Comparison of ENCODE assay signal across 19 cellular contexts in genomic region chr6:43050981-43051380, GRCh38. TPM values are rescaled to one million over a fixed set of nuclear protein-coding genes. Genes with fewer than 3 reads are reported as not detected.
DNase-seq lines count a peak whose midpoint lies in the region; ATAC-seq, FAIRE-seq and TF ChIP-seq lines count a peak whose summit lies in the region.
"Had no signal": no experiment of that assay in that cellular context is flagged by ENCODE, and none has a peak within 500 bp of the region (broad histone marks: within the 10 kb centered on the region; RNA-seq: fewer than 3 reads in every experiment).

No MANE protein-coding gene starts in this region.

- POLR2A ChIA-PET in AG04450 (lab: Yijun Ruan, JAX) (interaction anchor here (0.5 kb wide), 1 partner anchor 28 kb away, joined by 6 read pairs; no protein-coding TSS in a partner anchor), K562 (lab: Yijun Ruan, JAX) (interaction anchor here (0.6 to 2.4 kb wide), 8 partner anchors 8 to 1199 kb away, joined by 3 to 10 read pairs (median 4); partner anchors contain the start of gene RPL7L1), HEK293T (lab: Yijun Ruan, JAX) (interaction anchor here (1.0 kb wide), 1 partner anchor 10 kb away, joined by 4 read pairs; no protein-coding TSS in a partner anchor)
- POLR2A ChIA-PET in CD4-positive, alpha-beta T cell (lab: Charles Lee): interaction anchor here (0.5 to 0.6 kb wide), 3 partner anchors 8 to 28 kb away, joined by 3 read pairs; partner anchors contain the start of genes KLC4 and MRPL2

- CTCF ChIA-PET in AG04450 (lab: Charles Lee) (interaction anchor here (2.6 kb wide), 1 partner anchor 93 kb away, joined by 10 read pairs; no protein-coding TSS in a partner anchor), K562 (lab: Yijun Ruan, JAX; ENCODE audit: low intra/inter-chr PET ratio) (no interaction called here), HEK293T (lab: Yijun Ruan, JAX) (no interaction called here)
- CTCF ChIA-PET in CD4-positive, alpha-beta T cell (lab: Charles Lee): no interaction called here

- no peak for ATAC-seq in CD4-positive, alpha-beta T cell (ENCODE audit: poor library complexity)
- no peak for ATAC-seq in K562
- no peak for ATAC-seq in GM21717 (IDR thresholded peaks at IDR 0.05; ENCODE audit: unreplicated experiment)

- H3K27me3 Mint-ChIP-seq in CD4-positive, alpha-beta T cell: no peaks in the 10 kb centered on the region
- no peaks in the 10 kb centered on the region for H3K27me3 Mint-ChIP-seq in nephron (ENCODE audit: low read depth)

- TF ChIP-seq CTCF in AG04450 (IDR thresholded peaks at IDR 0.05; ENCODE audit: low read depth, low read length) (no peak), K562 (IDR thresholded peaks at IDR 0.05 in 2 of 3, conservative IDR thresholded peaks at IDR 0.05 in 1 of 3; ENCODE audit: insufficient read depth in 2 of 3, low read depth in 1 of 3, low read length in 3 of 3) (no peak), nephron (IDR thresholded peaks at IDR 0.05; ENCODE audit: unreplicated experiment in 3 of 3) (no peak), brain microvascular endothelial cell (IDR thresholded peaks at IDR 0.05; ENCODE audit: low read depth, low read length, missing control alignments) (no peak)
- no peak for TF ChIP-seq CTCF in CD4-positive, alpha-beta T cell (IDR thresholded peaks at IDR 0.05)

- peaks cover 4% of the 10 kb centered on the region; the same call in 1 of the 2 replicates for H3K9me3 ChIP-seq in AG04450 (ENCODE audit: control insufficient read depth, insufficient read depth, low read length)
- H3K9me3 ChIP-seq in CD4-positive, alpha-beta T cell (ENCODE audit: control insufficient read depth, low read length): no peaks in the 10 kb centered on the region
- H3K9me3 ChIP-seq in K562 (replicated peaks; ENCODE audit: control insufficient read depth, insufficient read depth, low read depth, low read length): no peaks in the 10 kb centered on the region

- intact Hi-C loops in CD4-positive, alpha-beta T cell (cut with DNase I, micrococcal nuclease): loop anchor here (5.0 to 10.0 kb wide), 3 partner anchors 74 to 1156 kb away; partner anchors contain the start of genes PEX6 (in 2 of the 2), GTPBP2 (in 1 of the 2) and USP49 (in 1 of the 2)
- intact Hi-C loops in K562 (cut with micrococcal nuclease): no loop called here

- peak overlapping the region in 1 of 2 experiments; percentile 81; a peak in 3 of 4 replicates for H3K9ac ChIP-seq in K562 (ENCODE audit: insufficient read depth in 1 of 2, low read depth in 2 of 2, low read length in 2 of 2)

- H3K36me3 ChIP-seq in K562 (ENCODE audit: control insufficient read depth, insufficient read depth, low read length) (peaks cover 67% of the 10 kb centered on the region), brain microvascular endothelial cell (replicated peaks) (peaks cover 26% of the 10 kb centered on the region)

- in situ Hi-C loops in K562 (cut with MboI): no loop called here
- in situ Hi-C loops in brain microvascular endothelial cell (cut with HindIII; ENCODE audit: low pct_ligation_motif_present, low sequenced_read_pairs): no loop called here

- peak overlapping the region; percentile 37 for H3K27ac Mint-ChIP-seq in CD4-positive, alpha-beta T cell
- H3K27ac Mint-ChIP-seq in nephron: peak overlapping the region in 2 of 3 experiments; percentile 2 to 50

- H2AFZ ChIP-seq in K562 (ENCODE audit: low read depth, low read length): no peak overlapping the region

- no TSS peak for BruUV-seq in K562 (replicated peaks; lab: Mats Ljungman, UMichigan)

- no peaks in the 10 kb centered on the region for H4K20me1 ChIP-seq in K562 (replicated peaks; ENCODE audit: control insufficient read depth, insufficient read depth, low read length)

- H3K4me1 Mint-ChIP-seq in CD4-positive, alpha-beta T cell (ENCODE audit: low read depth): peaks cover 44% of the 10 kb centered on the region
- H3K4me1 Mint-ChIP-seq in nephron: peaks cover 41% of the 10 kb centered on the region

- peaks cover 19 to 29% of the 10 kb centered on the region in 2 experiments for H3K4me1 ChIP-seq in K562 (replicated peaks in 1 of 2; ENCODE audit: control insufficient read depth in 2 of 2, insufficient read depth in 2 of 2, low read length in 2 of 2)

- peak overlapping the region; percentile 65 for H3K4me3 Mint-ChIP-seq in CD4-positive, alpha-beta T cell
- peak overlapping the region; percentile 18 to 98 (median 97) for H3K4me3 Mint-ChIP-seq in nephron

- 88% methylated on average over 17 of the region's 17 CpGs for WGBS in K562 (ENCODE audit: insufficient coverage, low coverage, missing lambda C conversion rate)

- TF ChIP-seq POLR2A in K562 (conservative IDR thresholded peaks at IDR 0.05): no peak

- H3K36me3 Mint-ChIP-seq in CD4-positive, alpha-beta T cell (ENCODE audit: low read depth): peaks cover 69% of the 10 kb centered on the region
- peaks cover 61% of the 10 kb centered on the region for H3K36me3 Mint-ChIP-seq in nephron (ENCODE audit: low read depth)

- TF ChIP-seq RAD21 in K562 (CRISPR knock-in tag; conservative IDR thresholded peaks at IDR 0.05 in 1 of 2, IDR thresholded peaks at IDR 0.05 in 1 of 2): no peak

- no peaks in the 10 kb centered on the region for H3K9me3 Mint-ChIP-seq in CD4-positive, alpha-beta T cell
- no peaks in the 10 kb centered on the region for H3K9me3 Mint-ChIP-seq in nephron
- H3K9me3 Mint-ChIP-seq: activated T-helper 2 cell treated with anti-CD3 and anti-CD28 coated beads, Interferon-gamma antibody, Interleukin-2, Interleukin-4, amounts not matched to agents 10 μg/mL and 5 μg/mL and 100 μg/mL, durations not matched to agents 14 hours and 24 hours and 36 hours had no signal

- no peak overlapping the region for H3K4me2 ChIP-seq in K562 (ENCODE audit: insufficient read depth, low read length)

- H3K27ac ChIP-seq in AG04450 (ENCODE audit: low read depth, low read length): no peak overlapping the region
- H3K27ac ChIP-seq in CD4-positive, alpha-beta T cell (ENCODE audit: low read depth, low read length): no peak overlapping the region
- H3K27ac ChIP-seq in K562 (ENCODE audit: extremely low read depth, low read depth, low read length): no peak overlapping the region
- no peak overlapping the region for H3K27ac ChIP-seq in brain microvascular endothelial cell
- H3K27ac ChIP-seq: WERI-Rb-1 had no signal

- H3K79me2 ChIP-seq in K562 (ENCODE audit: control insufficient read depth, insufficient read depth, low read length): peaks cover 24% of the 10 kb centered on the region

- peaks cover 9% of the 10 kb centered on the region for H3K9me1 ChIP-seq in K562 (ENCODE audit: control insufficient read depth, insufficient read depth, low read length)

- H3K4me3 ChIP-seq in AG04450 (ENCODE audit: low read depth, low read length) (peak overlapping the region; percentile 22; the same call in 1 of the 2 replicates), K562 (no peak overlapping the region), brain microvascular endothelial cell (ENCODE audit: low read depth, low read length) (no peak overlapping the region)

- TF ChIP-seq EP300 in K562 (IDR thresholded peaks at IDR 0.05; ENCODE audit: low read length): no peak

- DNase-seq in AG04450 (ENCODE audit: low read depth, low spot score): no peak
- DNase-seq in CD4-positive, alpha-beta T cell: no peak
- DNase-seq in K562 (ENCODE audit: extremely low read depth in 1 of 4, low spot score in 3 of 4): no peak
- no peak for DNase-seq in brain microvascular endothelial cell
- no peak for DNase-seq in HEK293T (ENCODE audit: extremely low spot score)
- DNase-seq: AML-193, anterior cingulate cortex, hippocampal formation, MM.1S, NCI-H1694 treated with DMSO at 0.1 percent for 48 hours, NCI-H345, retina, RPMI8226, WERI-Rb-1 had no signal

- FAIRE-seq in K562 (lab: Jason Lieb, UNC): no peak
- FAIRE-seq: H54, urothelium cell line had no signal

- H3K27me3 ChIP-seq in AG04450 (ENCODE audit: control insufficient read depth, insufficient read depth, low read length) (no peaks in the 10 kb centered on the region), K562 (ENCODE audit: control insufficient read depth in 2 of 2, insufficient read depth in 2 of 2, low read length in 2 of 2) (no peaks in the 10 kb centered on the region), brain microvascular endothelial cell (replicated peaks) (no peaks in the 10 kb centered on the region)
- H3K27me3 ChIP-seq in CD4-positive, alpha-beta T cell (ENCODE audit: control insufficient read depth, insufficient read depth, low read length): no peaks in the 10 kb centered on the region

RNA-seq across cellular contexts. Expression of gene CUL7, which starts 2.7 kb away (rescaled TPM):
- polyA plus RNA-seq in AG04450 (2011; rRNA removed) (37.5 and 44.8 TPM in 2 replicates), K562 (2011; rRNA removed) (20.1 and 40.1 TPM in 2 replicates), K562 (2014; fragmentation: Illumina TruSeq; extraction: Trizol) (10.2 and 10.4 TPM in 2 replicates), K562 (2014; fragmentation: Nextera tagmentation; extraction: Ambion mirVana) (under 1 TPM; 0.44 to 0.74 TPM), K562 (2014; rRNA removed) (11.9 and 14.3 TPM in 2 replicates)
- 71.2 and 104 TPM in 2 replicates for polyA minus RNA-seq in AG04450 (2011; rRNA and poly(A)+ RNA removed)
- total RNA-seq in CD4-positive, alpha-beta T cell: 1 to 10 TPM; 5.9 to 6.9 TPM
- total RNA-seq in K562 (2011; cell fraction: chromatin; rRNA removed; ENCODE audit: low replicate concordance): 70.4 and 175 TPM in 2 replicates
- 86.6 and 96.7 TPM in 2 replicates for total RNA-seq in K562 (2011; cell fraction: nucleolus; rRNA removed)
- total RNA-seq in K562 (2011; cell fraction: nucleoplasm; rRNA removed): 50.5 and 66.0 TPM in 2 replicates
- total RNA-seq in K562 (2014; rRNA removed) (8.6 and 10.9 TPM in 2 replicates), K562 (2014; rRNA removed; fragmentation: Illumina TruSeq; extraction: Trizol) (3.7 and 4.8 TPM in 2 replicates), K562 (2015; rRNA removed; fragmentation: Illumina TruSeq; extraction: Trizol) (8.0 and 8.3 TPM in 2 replicates), K562 (2021) (13.5 and 14.7 TPM in 2 replicates)
- polyA plus RNA-seq in K562 (2011; cell fraction: cytosol; rRNA removed): 28.7 and 31.1 TPM in 2 replicates
- polyA plus RNA-seq in K562 (2011; cell fraction: nucleus; rRNA removed): 166 and 186 TPM in 2 replicates
- 16.0 and 41.6 TPM in 2 replicates for polyA plus RNA-seq in K562 (2012)
- polyA minus RNA-seq in K562 (2011; rRNA and poly(A)+ RNA removed): 23.5 and 28.2 TPM in 2 replicates
- 16.0 and 23.6 TPM in 2 replicates for polyA minus RNA-seq in K562 (2011; cell fraction: cytosol; rRNA and poly(A)+ RNA removed)
- polyA minus RNA-seq in K562 (2011; cell fraction: nucleus; rRNA and poly(A)+ RNA removed): 33.4 and 49.4 TPM in 2 replicates

RNA-seq across cellular contexts. Expression of gene MRPL2, which starts 8.3 kb away (rescaled TPM):
- 19.3 and 19.4 TPM in 2 replicates for polyA plus RNA-seq in AG04450 (2011; rRNA removed)
- 19.3 and 23.8 TPM in 2 replicates for polyA minus RNA-seq in AG04450 (2011; rRNA and poly(A)+ RNA removed)
- 10 to 100 TPM; 42.8 to 48.0 TPM for total RNA-seq in CD4-positive, alpha-beta T cell
- 55.0 and 103 TPM in 2 replicates for total RNA-seq in K562 (2011; cell fraction: chromatin; rRNA removed; ENCODE audit: low replicate concordance)
- 75.3 and 93.7 TPM in 2 replicates for total RNA-seq in K562 (2011; cell fraction: nucleolus; rRNA removed)
- total RNA-seq in K562 (2011; cell fraction: nucleoplasm; rRNA removed): 73.5 and 75.7 TPM in 2 replicates
- 87.3 and 125 TPM in 2 replicates for total RNA-seq in K562 (2014; rRNA removed)
- 95.4 and 98.5 TPM in 2 replicates for total RNA-seq in K562 (2014; rRNA removed; fragmentation: Illumina TruSeq; extraction: Trizol)
- 121 and 125 TPM in 2 replicates for total RNA-seq in K562 (2015; rRNA removed; fragmentation: Illumina TruSeq; extraction: Trizol)
- 254 and 262 TPM in 2 replicates for total RNA-seq in K562 (2021)
- 80.6 and 130 TPM in 2 replicates for polyA plus RNA-seq in K562 (2011; rRNA removed)
- 93.9 and 148 TPM in 2 replicates for polyA plus RNA-seq in K562 (2011; cell fraction: cytosol; rRNA removed)
- 109 and 125 TPM in 2 replicates for polyA plus RNA-seq in K562 (2011; cell fraction: nucleus; rRNA removed)
- polyA plus RNA-seq in K562 (2012): 159 and 194 TPM in 2 replicates
- 195 and 200 TPM in 2 replicates for polyA plus RNA-seq in K562 (2014; fragmentation: Illumina TruSeq; extraction: Trizol)
- 100 to 1,000 TPM in 1 of 2 experiments, 10 to 100 TPM in 1; 63.1 to 130 TPM for polyA plus RNA-seq in K562 (2014; fragmentation: Nextera tagmentation; extraction: Ambion mirVana)
- polyA plus RNA-seq in K562 (2014; rRNA removed): 131 and 157 TPM in 2 replicates
- 55.0 and 56.7 TPM in 2 replicates for polyA minus RNA-seq in K562 (2011; rRNA and poly(A)+ RNA removed)
- 65.4 and 78.7 TPM in 2 replicates for polyA minus RNA-seq in K562 (2011; cell fraction: cytosol; rRNA and poly(A)+ RNA removed)
- polyA minus RNA-seq in K562 (2011; cell fraction: nucleus; rRNA and poly(A)+ RNA removed): 19.1 and 29.4 TPM in 2 replicates

RNA-seq across cellular contexts. Expression of gene KLC4, which starts 8.4 kb away (rescaled TPM):
- polyA plus RNA-seq in AG04450 (2011; rRNA removed) (9.1 and 10.2 TPM in 2 replicates), K562 (2011; rRNA removed) (13.0 and 28.0 TPM in 2 replicates), K562 (2014; fragmentation: Illumina TruSeq; extraction: Trizol) (7.4 and 7.7 TPM in 2 replicates), K562 (2014; fragmentation: Nextera tagmentation; extraction: Ambion mirVana) (1 to 10 TPM; 1.7 to 3.0 TPM), K562 (2014; rRNA removed) (8.5 and 16.2 TPM in 2 replicates)
- 10.4 and 14.7 TPM in 2 replicates for polyA minus RNA-seq in AG04450 (2011; rRNA and poly(A)+ RNA removed)
- 10 to 100 TPM; 39.6 to 40.8 TPM for total RNA-seq in CD4-positive, alpha-beta T cell
- total RNA-seq in K562 (2011; cell fraction: chromatin; rRNA removed; ENCODE audit: low replicate concordance): 66.5 and 104 TPM in 2 replicates
- 57.0 and 62.8 TPM in 2 replicates for total RNA-seq in K562 (2011; cell fraction: nucleolus; rRNA removed)
- 55.2 and 63.2 TPM in 2 replicates for total RNA-seq in K562 (2011; cell fraction: nucleoplasm; rRNA removed)
- total RNA-seq in K562 (2014; rRNA removed) (7.8 and 8.2 TPM in 2 replicates), K562 (2014; rRNA removed; fragmentation: Illumina TruSeq; extraction: Trizol) (3.5 and 5.9 TPM in 2 replicates), K562 (2015; rRNA removed; fragmentation: Illumina TruSeq; extraction: Trizol) (5.7 TPM in 2 replicates), K562 (2021) (12.7 and 14.3 TPM in 2 replicates)
- polyA plus RNA-seq in K562 (2011; cell fraction: cytosol; rRNA removed): 8.8 and 11.0 TPM in 2 replicates
- polyA plus RNA-seq in K562 (2011; cell fraction: nucleus; rRNA removed): 61.4 and 88.8 TPM in 2 replicates
- 10.2 and 26.7 TPM in 2 replicates for polyA plus RNA-seq in K562 (2012)
- 8.1 and 12.4 TPM in 2 replicates for polyA minus RNA-seq in K562 (2011; rRNA and poly(A)+ RNA removed)
- 4.9 and 7.6 TPM in 2 replicates for polyA minus RNA-seq in K562 (2011; cell fraction: cytosol; rRNA and poly(A)+ RNA removed)
- 13.9 and 24.8 TPM in 2 replicates for polyA minus RNA-seq in K562 (2011; cell fraction: nucleus; rRNA and poly(A)+ RNA removed)

RNA-seq across cellular contexts. Expression of gene PTK7, which starts 25.1 kb away (rescaled TPM):
- polyA plus RNA-seq in AG04450 (2011; rRNA removed): 146 and 179 TPM in 2 replicates
- polyA minus RNA-seq in AG04450 (2011; rRNA and poly(A)+ RNA removed): 230 and 312 TPM in 2 replicates
- total RNA-seq in CD4-positive, alpha-beta T cell: 1 to 10 TPM; 1.2 to 1.6 TPM
- total RNA-seq in K562 (2011; cell fraction: chromatin; rRNA removed; ENCODE audit: low replicate concordance): 22.2 and 40.3 TPM in 2 replicates
- total RNA-seq in K562 (2011; cell fraction: nucleolus; rRNA removed): 21.8 and 28.2 TPM in 2 replicates
- 25.1 and 31.5 TPM in 2 replicates for total RNA-seq in K562 (2011; cell fraction: nucleoplasm; rRNA removed)
- total RNA-seq in K562 (2014; rRNA removed): 4.2 and 5.5 TPM in 2 replicates
- total RNA-seq in K562 (2014; rRNA removed; fragmentation: Illumina TruSeq; extraction: Trizol): 2.8 and 3.6 TPM in 2 replicates
- total RNA-seq in K562 (2015; rRNA removed; fragmentation: Illumina TruSeq; extraction: Trizol): 3.8 and 4.5 TPM in 2 replicates
- total RNA-seq in K562 (2021): 6.8 and 7.3 TPM in 2 replicates
- polyA plus RNA-seq in K562 (2011; rRNA removed): 5.2 and 11.2 TPM in 2 replicates
- polyA plus RNA-seq in K562 (2011; cell fraction: cytosol; rRNA removed): 7.6 and 9.5 TPM in 2 replicates
- polyA plus RNA-seq in K562 (2011; cell fraction: nucleus; rRNA removed): 20.2 and 31.7 TPM in 2 replicates
- polyA plus RNA-seq in K562 (2012): 6.4 and 11.6 TPM in 2 replicates
- polyA plus RNA-seq in K562 (2014; fragmentation: Illumina TruSeq; extraction: Trizol): 3.9 and 4.6 TPM in 2 replicates
- polyA plus RNA-seq in K562 (2014; fragmentation: Nextera tagmentation; extraction: Ambion mirVana): under 1 TPM; 0.20 to 0.24 TPM
- 4.2 and 4.7 TPM in 2 replicates for polyA plus RNA-seq in K562 (2014; rRNA removed)
- 6.3 and 6.5 TPM in 2 replicates for polyA minus RNA-seq in K562 (2011; rRNA and poly(A)+ RNA removed)
- polyA minus RNA-seq in K562 (2011; cell fraction: cytosol; rRNA and poly(A)+ RNA removed): 6.1 and 9.0 TPM in 2 replicates
- polyA minus RNA-seq in K562 (2011; cell fraction: nucleus; rRNA and poly(A)+ RNA removed): 7.5 and 12.9 TPM in 2 replicates

RNA-seq across cellular contexts. Expression of gene RRP36, which starts 29.6 kb away (rescaled TPM):
- polyA plus RNA-seq in AG04450 (2011; rRNA removed) (50.3 and 54.0 TPM in 2 replicates), K562 (2011; rRNA removed) (68.4 and 83.5 TPM in 2 replicates), K562 (2014; fragmentation: Illumina TruSeq; extraction: Trizol) (93.6 and 114 TPM in 2 replicates), K562 (2014; fragmentation: Nextera tagmentation; extraction: Ambion mirVana) (10 to 100 TPM; 27.6 to 31.7 TPM), K562 (2014; rRNA removed) (129 and 132 TPM in 2 replicates)
- polyA minus RNA-seq in AG04450 (2011; rRNA and poly(A)+ RNA removed): 43.2 and 43.7 TPM in 2 replicates
- total RNA-seq in CD4-positive, alpha-beta T cell: 10 to 100 TPM; 17.2 to 17.7 TPM
- total RNA-seq in K562 (2011; cell fraction: chromatin; rRNA removed; ENCODE audit: low replicate concordance): 51.0 and 53.5 TPM in 2 replicates
- total RNA-seq in K562 (2011; cell fraction: nucleolus; rRNA removed): 31.8 and 33.4 TPM in 2 replicates
- total RNA-seq in K562 (2011; cell fraction: nucleoplasm; rRNA removed): 45.2 and 57.8 TPM in 2 replicates
- total RNA-seq in K562 (2014; rRNA removed) (133 and 150 TPM in 2 replicates), K562 (2014; rRNA removed; fragmentation: Illumina TruSeq; extraction: Trizol) (138 and 143 TPM in 2 replicates), K562 (2015; rRNA removed; fragmentation: Illumina TruSeq; extraction: Trizol) (143 and 144 TPM in 2 replicates), K562 (2021) (101 TPM in 2 replicates)
- 47.5 and 48.7 TPM in 2 replicates for polyA plus RNA-seq in K562 (2011; cell fraction: cytosol; rRNA removed)
- polyA plus RNA-seq in K562 (2011; cell fraction: nucleus; rRNA removed): 27.9 and 28.0 TPM in 2 replicates
- 72.2 and 89.9 TPM in 2 replicates for polyA plus RNA-seq in K562 (2012)
- polyA minus RNA-seq in K562 (2011; rRNA and poly(A)+ RNA removed): 84.8 and 92.8 TPM in 2 replicates
- polyA minus RNA-seq in K562 (2011; cell fraction: cytosol; rRNA and poly(A)+ RNA removed): 31.9 and 35.8 TPM in 2 replicates
- 14.8 and 22.3 TPM in 2 replicates for polyA minus RNA-seq in K562 (2011; cell fraction: nucleus; rRNA and poly(A)+ RNA removed)
